Comparison of ENCODE assay signal across 8 cellular contexts in the genomic region with DNA sequence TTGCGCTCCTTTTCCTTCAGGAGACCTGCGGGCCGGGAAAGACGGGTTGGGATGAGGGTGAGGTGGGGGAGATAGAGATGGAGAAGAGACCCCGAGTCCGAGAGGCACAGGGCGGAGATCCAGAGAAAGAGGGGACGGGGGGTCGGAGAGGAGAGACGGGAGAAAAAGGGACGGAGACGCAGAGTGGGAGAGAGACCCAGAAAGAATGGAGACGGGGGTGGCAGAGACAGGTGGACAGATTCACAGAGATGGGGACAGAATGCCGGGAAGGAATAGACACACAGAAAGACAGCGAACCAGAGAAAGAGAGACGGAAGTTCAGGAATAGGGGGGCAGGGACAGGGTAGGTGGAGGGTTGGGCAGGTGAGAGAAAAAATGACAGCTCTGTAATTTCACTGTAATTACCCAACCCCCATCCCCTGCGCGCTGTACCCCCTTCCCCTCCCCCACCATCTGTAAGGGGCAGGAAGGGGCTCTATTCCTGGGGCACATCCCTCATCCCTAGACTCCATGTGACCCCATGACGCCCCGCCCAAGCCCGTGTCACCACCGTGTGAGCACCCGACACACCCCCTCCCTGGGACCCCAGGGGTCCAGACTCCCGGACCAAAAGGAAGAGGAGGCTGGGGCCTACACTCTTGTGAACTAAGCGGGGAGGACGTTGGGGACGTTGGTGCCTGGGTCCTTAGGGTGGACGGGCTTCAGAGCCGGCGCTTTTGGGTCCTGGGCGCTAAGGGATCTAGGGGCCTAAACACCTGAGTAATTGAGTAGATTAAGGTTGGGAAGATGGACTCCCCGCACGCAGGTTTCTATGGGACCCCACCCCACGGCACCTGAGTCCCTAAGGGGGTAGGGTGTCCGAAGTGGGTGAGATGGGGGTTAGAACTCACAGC. TPM values are rescaled to one million over a fixed set of nuclear protein-coding genes. Genes with fewer than 3 reads are reported as not detected.
DNase-seq lines count a peak whose midpoint lies in the region; ATAC-seq lines count a peak whose summit lies in the region.

No MANE protein-coding gene starts in this region.

- H3K9me3 Mint-ChIP-seq in IgD-negative memory B cell, result no peaks in the 10 kb centered on the region

- H3K27me3 Mint-ChIP-seq in IgD-negative memory B cell, result no peaks in the 10 kb centered on the region

- H3K4me1 ChIP-seq in adipocyte (ENCODE audit: control insufficient read depth, insufficient read depth, low read length), result peaks cover 47% of the 10 kb centered on the region

- peak overlapping the region; percentile 91 for H3K9ac ChIP-seq in adipocyte (ENCODE audit: low read length)

- ATAC-seq in left colon, result no peak

- peak overlapping the region; percentile 99 for H3K27ac ChIP-seq in substantia nigra (ENCODE audit: low read depth, low read length, poor library complexity, severe bottlenecking)

- H3K4me3 Mint-ChIP-seq in IgD-negative memory B cell, result peak overlapping the region; percentile 83 to 98 (median 96)

- H3K4me3 ChIP-seq in adipocyte (ENCODE audit: low read length), result peak overlapping the region; percentile 87

- H3K27ac Mint-ChIP-seq in IgD-negative memory B cell, result peak overlapping the region; percentile 53 to 93 (median 84)

- no peaks in the 10 kb centered on the region for H3K36me3 ChIP-seq in adipocyte (ENCODE audit: control insufficient read depth, insufficient read depth, low read length, severe bottlenecking)

- H3K36me3 Mint-ChIP-seq in IgD-negative memory B cell, result peaks cover 7% of the 10 kb centered on the region

- H3K9me3 ChIP-seq in adipocyte (ENCODE audit: control insufficient read depth, low read length), result no peaks in the 10 kb centered on the region

- intact Hi-C loops in left colon (cut with DNase I, micrococcal nuclease), result no loop called here

- peak; percentile 33 for DNase-seq in CD1c-positive myeloid dendritic cell (ENCODE audit: extremely low spot score)
- peak; percentile 33 for DNase-seq in adipocyte (ENCODE audit: low read depth)
- peak; percentile 74 to 76 for DNase-seq in left colon
- DNase-seq in substantia nigra (lab: John Stamatoyannopoulos, UW), result peak in 30 of 49 donors; percentile 22 to 76 (median 56)
- DNase-seq in putamen (ENCODE audit: low spot score), result no peak
- no peak for DNase-seq in NCI-H774 (lab: John Stamatoyannopoulos, UW)
- DNase-seq in GDM1 (lab: John Stamatoyannopoulos, UW), result no peak

- no peaks in the 10 kb centered on the region for H3K27me3 ChIP-seq in adipocyte (replicated peaks; ENCODE audit: control insufficient read depth, insufficient read depth, low read length)

- peaks cover 13 to 26% (median 23%) of the 10 kb centered on the region in 3 donors for H3K4me1 Mint-ChIP-seq in IgD-negative memory B cell

RNA-seq across cellular contexts. Expression of gene DBP, which starts 1.0 kb away (rescaled TPM):
- 86.1 TPM for polyA plus RNA-seq in IgD-negative memory B cell
- 10 to 100 TPM in 1 of 2 donors, 1 to 10 TPM in 1; 6.9 to 14.6 TPM for total RNA-seq in left colon

RNA-seq across cellular contexts. Expression of gene CA11, which starts 9.8 kb away (rescaled TPM):
- 11.6 TPM for polyA plus RNA-seq in IgD-negative memory B cell
- total RNA-seq in left colon, result 1 to 10 TPM; 1.7 to 4.2 TPM

RNA-seq across cellular contexts. Expression of gene SPHK2, which starts 16.9 kb away (rescaled TPM):
- polyA plus RNA-seq in IgD-negative memory B cell, result 11.0 TPM
- 10 to 100 TPM; 45.1 to 51.0 TPM for total RNA-seq in left colon

RNA-seq across cellular contexts. Expression of gene RPL18, which starts 17.2 kb away (rescaled TPM):
- 2,549 TPM for polyA plus RNA-seq in IgD-negative memory B cell
- 1,000 to 10,000 TPM; 1,328 to 1,333 TPM for total RNA-seq in left colon

RNA-seq across cellular contexts. Expression of gene FAM83E, which starts 21.3 kb away (rescaled TPM):
- polyA plus RNA-seq in IgD-negative memory B cell, result not detected
- 100 to 1,000 TPM; 180 to 247 TPM for total RNA-seq in left colon

Comparison
In these comparisons a context has a peak if more than half of its experiments do, and no peak if none do; other contexts are left out.
1. DNase-seq: peak in CD1c-positive myeloid dendritic cell (single experiment), adipocyte (single experiment), left colon (2 of 2) and substantia nigra (30 of 49); none in putamen (single experiment), NCI-H774 (single experiment) and GDM1 (single experiment).